ENCODE assay signal across 1 cellular context in genomic region chr4:149986916-149987315, GRCh38.
TF ChIP-seq lines count a peak whose summit lies in the region.

No MANE protein-coding gene starts in this region.

TF ChIP-seq in WTC11, 78 proteins besides CTCF, POLR2A, EP300 and RAD21 (continued from another document):
- no peak for TF ChIP-seq CREM (CRISPR knock-in tag; IDR thresholded peaks at IDR 0.05)
- TF ChIP-seq TEAD4 (CRISPR knock-in tag; IDR thresholded peaks at IDR 0.05), result no peak
- TF ChIP-seq TCF7 (CRISPR knock-in tag; IDR thresholded peaks at IDR 0.05; ENCODE audit: low read depth), result no peak
- no peak for TF ChIP-seq CDX4 (CRISPR knock-in tag; IDR thresholded peaks at IDR 0.05; ENCODE audit: borderline replicate concordance)
- no peak for TF ChIP-seq TEAD1 (CRISPR knock-in tag; IDR thresholded peaks at IDR 0.05)
- TF ChIP-seq KAT7 (CRISPR knock-in tag; IDR thresholded peaks at IDR 0.05; ENCODE audit: borderline replicate concordance), result no peak
- TF ChIP-seq, protein P1, sequence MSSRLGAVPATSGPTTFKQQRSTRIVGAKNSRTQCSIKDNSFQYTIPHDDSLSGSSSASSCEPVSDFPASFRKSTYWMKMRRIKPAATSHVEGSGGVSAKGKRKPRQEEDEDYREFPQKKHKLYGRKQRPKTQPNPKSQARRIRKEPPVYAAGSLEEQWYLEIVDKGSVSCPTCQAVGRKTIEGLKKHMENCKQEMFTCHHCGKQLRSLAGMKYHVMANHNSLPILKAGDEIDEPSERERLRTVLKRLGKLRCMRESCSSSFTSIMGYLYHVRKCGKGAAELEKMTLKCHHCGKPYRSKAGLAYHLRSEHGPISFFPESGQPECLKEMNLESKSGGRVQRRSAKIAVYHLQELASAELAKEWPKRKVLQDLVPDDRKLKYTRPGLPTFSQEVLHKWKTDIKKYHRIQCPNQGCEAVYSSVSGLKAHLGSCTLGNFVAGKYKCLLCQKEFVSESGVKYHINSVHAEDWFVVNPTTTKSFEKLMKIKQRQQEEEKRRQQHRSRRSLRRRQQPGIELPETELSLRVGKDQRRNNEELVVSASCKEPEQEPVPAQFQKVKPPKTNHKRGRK (CRISPR knock-in tag; IDR thresholded peaks at IDR 0.05; ENCODE audit: borderline replicate concordance), result no peak
- TF ChIP-seq, protein P2, sequence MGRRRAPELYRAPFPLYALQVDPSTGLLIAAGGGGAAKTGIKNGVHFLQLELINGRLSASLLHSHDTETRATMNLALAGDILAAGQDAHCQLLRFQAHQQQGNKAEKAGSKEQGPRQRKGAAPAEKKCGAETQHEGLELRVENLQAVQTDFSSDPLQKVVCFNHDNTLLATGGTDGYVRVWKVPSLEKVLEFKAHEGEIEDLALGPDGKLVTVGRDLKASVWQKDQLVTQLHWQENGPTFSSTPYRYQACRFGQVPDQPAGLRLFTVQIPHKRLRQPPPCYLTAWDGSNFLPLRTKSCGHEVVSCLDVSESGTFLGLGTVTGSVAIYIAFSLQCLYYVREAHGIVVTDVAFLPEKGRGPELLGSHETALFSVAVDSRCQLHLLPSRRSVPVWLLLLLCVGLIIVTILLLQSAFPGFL (CRISPR knock-in tag; IDR thresholded peaks at IDR 0.05; ENCODE audit: borderline replicate concordance), result no peak
- no peak for TF ChIP-seq ZNF232 (CRISPR knock-in tag; IDR thresholded peaks at IDR 0.05)
- TF ChIP-seq, protein P3, sequence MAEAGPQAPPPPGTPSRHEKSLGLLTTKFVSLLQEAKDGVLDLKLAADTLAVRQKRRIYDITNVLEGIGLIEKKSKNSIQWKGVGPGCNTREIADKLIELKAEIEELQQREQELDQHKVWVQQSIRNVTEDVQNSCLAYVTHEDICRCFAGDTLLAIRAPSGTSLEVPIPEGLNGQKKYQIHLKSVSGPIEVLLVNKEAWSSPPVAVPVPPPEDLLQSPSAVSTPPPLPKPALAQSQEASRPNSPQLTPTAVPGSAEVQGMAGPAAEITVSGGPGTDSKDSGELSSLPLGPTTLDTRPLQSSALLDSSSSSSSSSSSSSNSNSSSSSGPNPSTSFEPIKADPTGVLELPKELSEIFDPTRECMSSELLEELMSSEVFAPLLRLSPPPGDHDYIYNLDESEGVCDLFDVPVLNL (CRISPR knock-in tag; IDR thresholded peaks at IDR 0.05; ENCODE audit: borderline replicate concordance, low read depth), result no peak
